ENCODE assay signal across 1 cellular context in the genomic region with DNA sequence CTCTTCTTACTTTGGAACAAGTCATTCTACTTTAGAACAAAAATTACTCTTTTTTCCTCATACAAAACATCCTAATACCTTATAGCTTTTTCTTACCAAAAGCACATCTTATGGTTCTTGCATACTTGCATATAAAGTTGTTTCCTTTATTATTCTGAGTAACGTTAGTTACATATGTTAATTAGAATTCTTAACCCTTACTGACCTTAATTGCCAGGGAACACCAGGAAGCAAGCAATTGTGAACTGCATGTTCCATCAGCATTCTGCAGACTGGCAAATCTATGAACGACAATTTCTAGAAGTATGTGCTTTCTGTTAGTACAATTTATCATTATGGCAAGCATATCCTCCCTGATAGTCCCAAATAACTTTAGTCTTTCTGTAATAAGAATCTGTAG.
TF ChIP-seq lines count a peak whose summit lies in the region.

No MANE protein-coding gene starts in this region.

TF ChIP-seq in WTC11, 78 proteins besides CTCF, POLR2A, EP300 and RAD21:
- TF ChIP-seq, protein P1, sequence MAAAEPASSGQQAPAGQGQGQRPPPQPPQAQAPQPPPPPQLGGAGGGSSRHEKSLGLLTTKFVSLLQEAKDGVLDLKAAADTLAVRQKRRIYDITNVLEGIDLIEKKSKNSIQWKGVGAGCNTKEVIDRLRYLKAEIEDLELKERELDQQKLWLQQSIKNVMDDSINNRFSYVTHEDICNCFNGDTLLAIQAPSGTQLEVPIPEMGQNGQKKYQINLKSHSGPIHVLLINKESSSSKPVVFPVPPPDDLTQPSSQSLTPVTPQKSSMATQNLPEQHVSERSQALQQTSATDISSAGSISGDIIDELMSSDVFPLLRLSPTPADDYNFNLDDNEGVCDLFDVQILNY (CRISPR knock-in tag; IDR thresholded peaks at IDR 0.05), result no peak
- TF ChIP-seq MYBL2 (CRISPR knock-in tag; IDR thresholded peaks at IDR 0.05), result no peak
- TF ChIP-seq, protein P2, sequence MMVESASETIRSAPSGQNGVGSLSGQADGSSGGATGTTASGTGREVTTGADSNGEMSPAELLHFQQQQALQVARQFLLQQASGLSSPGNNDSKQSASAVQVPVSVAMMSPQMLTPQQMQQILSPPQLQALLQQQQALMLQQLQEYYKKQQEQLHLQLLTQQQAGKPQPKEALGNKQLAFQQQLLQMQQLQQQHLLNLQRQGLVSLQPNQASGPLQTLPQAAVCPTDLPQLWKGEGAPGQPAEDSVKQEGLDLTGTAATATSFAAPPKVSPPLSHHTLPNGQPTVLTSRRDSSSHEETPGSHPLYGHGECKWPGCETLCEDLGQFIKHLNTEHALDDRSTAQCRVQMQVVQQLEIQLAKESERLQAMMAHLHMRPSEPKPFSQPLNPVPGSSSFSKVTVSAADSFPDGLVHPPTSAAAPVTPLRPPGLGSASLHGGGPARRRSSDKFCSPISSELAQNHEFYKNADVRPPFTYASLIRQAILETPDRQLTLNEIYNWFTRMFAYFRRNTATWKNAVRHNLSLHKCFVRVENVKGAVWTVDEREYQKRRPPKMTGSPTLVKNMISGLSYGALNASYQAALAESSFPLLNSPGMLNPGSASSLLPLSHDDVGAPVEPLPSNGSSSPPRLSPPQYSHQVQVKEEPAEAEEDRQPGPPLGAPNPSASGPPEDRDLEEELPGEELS (CRISPR knock-in tag; IDR thresholded peaks at IDR 0.05), result no peak
- no peak for TF ChIP-seq ZNF121 (CRISPR knock-in tag; IDR thresholded peaks at IDR 0.05)
- no peak for TF ChIP-seq FOXP1 (CRISPR knock-in tag; IDR thresholded peaks at IDR 0.05; ENCODE audit: borderline replicate concordance)
- no peak for TF ChIP-seq TEAD1 (CRISPR knock-in tag; IDR thresholded peaks at IDR 0.05)
TF ChIP-seq in WTC11: peak in this region for 0.
